Comparison of ENCODE assay signal across 25 cellular contexts in genomic region chr21:25079053-25079452, GRCh38.
"Had no signal": no experiment of that assay in that cellular context is flagged by ENCODE, and none has a peak within 500 bp of the region (broad histone marks: within the 10 kb centered on the region; RNA-seq: fewer than 3 reads in every experiment).

No MANE protein-coding gene starts in this region.

- H3K27ac ChIP-seq: esophagus squamous epithelium, gastroesophageal sphincter, left ventricle myocardium inferior, lower lobe of right lung, neural progenitor cell, ovary, suprapubic skin, thyroid gland had no signal

- H3K4me1 Mint-ChIP-seq: memory B cell; mesothelial cell of epicardium; neural progenitor cell; stimulated activated effector memory CD8-positive, alpha-beta T cell treated with anti-CD3 and anti-CD28 coated beads, Interleukin-12 subunit alpha, Interleukin-12 subunit beta, amount 100 ng/mL, for 72 hours had no signal

- DNase-seq: dermis blood vessel endothelial cell; esophagus squamous epithelium; foreskin fibroblast; glutamatergic neuron; left ventricle myocardium inferior; lower lobe of right lung; nucleus accumbens; ovary; right cardiac atrium; stimulated activated CD4-positive, alpha-beta T cell treated with anti-CD3 and anti-CD28 coated beads, Interleukin-4, amount 100 ng/mL, for 1 hour; stimulated activated CD8-positive, alpha-beta memory T cell treated with anti-CD3 and anti-CD28 coated beads, Interleukin-4, amount 100 ng/mL, for 48 hours; stimulated activated naive CD8-positive, alpha-beta T cell treated with anti-CD3 and anti-CD28 coated beads, Interleukin-15, Interleukin-2, amounts not matched to agents 100 U/mL and 50 U/mL, for 24 hours; thyroid gland had no signal

- H3K36me3 ChIP-seq: esophagus squamous epithelium, gastroesophageal sphincter, left ventricle myocardium inferior, lower lobe of right lung, neural progenitor cell, ovary, suprapubic skin, thyroid gland had no signal

- H3K27ac Mint-ChIP-seq: memory B cell; mesothelial cell of epicardium; natural killer cell treated with Interleukin-12 subunit alpha and Interleukin-12 subunit beta and Interleukin-15 and Interleukin-18, amount 100 ng/mL, for 72 hours; neural progenitor cell; progenitor cell of endocrine pancreas; stimulated activated effector memory CD8-positive, alpha-beta T cell treated with anti-CD3 and anti-CD28 coated beads, Interleukin-12 subunit alpha, Interleukin-12 subunit beta, amount 100 ng/mL, for 72 hours; type B pancreatic cell had no signal

- H3K36me3 Mint-ChIP-seq: memory B cell; mesothelial cell of epicardium; natural killer cell treated with Interleukin-12 subunit alpha and Interleukin-12 subunit beta and Interleukin-15 and Interleukin-18, amount 100 ng/mL, for 72 hours; neural progenitor cell; stimulated activated effector memory CD8-positive, alpha-beta T cell treated with anti-CD3 and anti-CD28 coated beads, Interleukin-12 subunit alpha, Interleukin-12 subunit beta, amount 100 ng/mL, for 72 hours; type B pancreatic cell had no signal

- H3K9ac ChIP-seq: neural progenitor cell had no signal

- H2AFZ ChIP-seq: neural progenitor cell had no signal

- H3K27me3 ChIP-seq: esophagus squamous epithelium, gastroesophageal sphincter, neural progenitor cell, ovary, suprapubic skin, thyroid gland had no signal

- H3K4me2 ChIP-seq: neural progenitor cell, smooth muscle cell had no signal

- H3K27me3 Mint-ChIP-seq: memory B cell; natural killer cell treated with Interleukin-12 subunit alpha and Interleukin-12 subunit beta and Interleukin-15 and Interleukin-18, amount 100 ng/mL, for 72 hours; progenitor cell of endocrine pancreas; type B pancreatic cell had no signal

- H3K4me1 ChIP-seq: esophagus squamous epithelium, gastroesophageal sphincter, left ventricle myocardium inferior, lower lobe of right lung, neural progenitor cell, suprapubic skin, thyroid gland had no signal

- H3K9me3 ChIP-seq: esophagus squamous epithelium, gastroesophageal sphincter, left ventricle myocardium inferior, lower lobe of right lung, ovary, suprapubic skin, thyroid gland had no signal

- FAIRE-seq: keratinocyte, urothelium cell line had no signal

- ATAC-seq: gastroesophageal sphincter; lower lobe of right lung; natural killer cell treated with Interleukin-12 subunit alpha and Interleukin-12 subunit beta and Interleukin-15 and Interleukin-18, amount 100 ng/mL, for 72 hours; right cardiac atrium; stimulated activated effector memory CD8-positive, alpha-beta T cell treated with anti-CD3 and anti-CD28 coated beads, Interleukin-12 subunit alpha, Interleukin-12 subunit beta, amount 100 ng/mL, for 72 hours; stimulated activated naive CD8-positive, alpha-beta T cell treated with anti-CD3 and anti-CD28 coated beads, Interleukin-15, Interleukin-2, amounts not matched to agents 100 U/mL and 50 U/mL, for 24 hours had no signal

- H3K4me3 Mint-ChIP-seq: memory B cell; mesothelial cell of epicardium; natural killer cell treated with Interleukin-12 subunit alpha and Interleukin-12 subunit beta and Interleukin-15 and Interleukin-18, amount 100 ng/mL, for 72 hours; neural progenitor cell; stimulated activated effector memory CD8-positive, alpha-beta T cell treated with anti-CD3 and anti-CD28 coated beads, Interleukin-12 subunit alpha, Interleukin-12 subunit beta, amount 100 ng/mL, for 72 hours; type B pancreatic cell had no signal

- H3K4me3 ChIP-seq: esophagus squamous epithelium, gastroesophageal sphincter, left ventricle myocardium inferior, lower lobe of right lung, neural progenitor cell, ovary, smooth muscle cell, suprapubic skin, thyroid gland had no signal
